ENCODE assay signal across 16 cellular contexts in genomic region chr15:50840520-50840919, GRCh38.
DNase-seq lines count a peak whose midpoint lies in the region; ATAC-seq and TF ChIP-seq lines count a peak whose summit lies in the region.
"Had no signal": no experiment of that assay in that cellular context is flagged by ENCODE, and none has a peak within 500 bp of the region (broad histone marks: within the 10 kb centered on the region; RNA-seq: fewer than 3 reads in every experiment).

No MANE protein-coding gene starts in this region.

- peak overlapping the region; percentile 11 for H2AK5ac ChIP-seq in trophoblast cell (ENCODE audit: low read length)

- H3K27me3 Mint-ChIP-seq in endodermal cell (ENCODE audit: insufficient read depth): peaks cover 2% of the 10 kb centered on the region
- H3K27me3 Mint-ChIP-seq in immature natural killer cell (ENCODE audit: low read depth in 3 of 3): peaks cover 0 to 9% (median 2%) of the 10 kb centered on the region in 3 donors

- H3K4me1 Mint-ChIP-seq in endodermal cell: no peaks in the 10 kb centered on the region
- no peaks in the 10 kb centered on the region for H3K4me1 Mint-ChIP-seq in immature natural killer cell
- H3K4me1 Mint-ChIP-seq: CD8-positive, alpha-beta memory T cell had no signal

- H2BK5ac ChIP-seq in trophoblast cell (ENCODE audit: low read depth, low read length, poor library complexity): no peak overlapping the region

- H3K9me3 ChIP-seq in Loucy (ENCODE audit: insufficient read depth, low read depth, low read length) (no peaks in the 10 kb centered on the region), endodermal cell (ENCODE audit: control insufficient read depth, low read length) (no peaks in the 10 kb centered on the region), trophoblast cell (ENCODE audit: insufficient read depth, low read depth, low read length) (peaks cover 2% of the 10 kb centered on the region)

- H3K9ac ChIP-seq in Loucy (ENCODE audit: low read depth, low read length, poor library complexity, severe bottlenecking) (no peak overlapping the region), endodermal cell (ENCODE audit: extremely low read depth, low read length, poor library complexity, severe bottlenecking) (no peak overlapping the region), trophoblast cell (ENCODE audit: low read length) (peak overlapping the region; percentile 70)
- H3K9ac ChIP-seq: BLaER1 had no signal

- H3K4me3 Mint-ChIP-seq in endodermal cell (no peak overlapping the region), immature natural killer cell (no peak overlapping the region)
- H3K4me3 Mint-ChIP-seq: CD8-positive, alpha-beta memory T cell had no signal

- H2BK12ac ChIP-seq in trophoblast cell (ENCODE audit: low read length): no peak overlapping the region

- H4K20me1 ChIP-seq in Loucy (ENCODE audit: insufficient read depth, low read length, poor library complexity, severe bottlenecking): no peaks in the 10 kb centered on the region
- H4K20me1 ChIP-seq: BLaER1 had no signal

- H3K36me3 Mint-ChIP-seq in endodermal cell (ENCODE audit: low read depth) (no peaks in the 10 kb centered on the region), immature natural killer cell (peaks cover 0 to 4% (median 0%) of the 10 kb centered on the region in 3 donors)

- peaks cover 6% of the 10 kb centered on the region for H3K9me3 Mint-ChIP-seq in endodermal cell
- peaks cover 0 to 5% (median 0%) of the 10 kb centered on the region in 6 donors for H3K9me3 Mint-ChIP-seq in immature natural killer cell

- peak; percentile 62 for DNase-seq in endodermal cell
- no peak for DNase-seq in trophoblast cell
- DNase-seq in hippocampal formation (lab: John Stamatoyannopoulos, UW): no peak
- no peak for DNase-seq in immature natural killer cell
- DNase-seq: CD8-positive, alpha-beta memory T cell; DMS79 treated with DMSO at 0.1 percent for 48 hours; GOT3; NCI-H1105 treated with DMSO at 0.1 percent for 48 hours; NCI-H187 treated with DMSO at 0.1 percent for 48 hours; NCI-H69; PC-3 had no signal

- no peak for ATAC-seq in HG03108 (IDR thresholded peaks at IDR 0.05; ENCODE audit: unreplicated experiment)
- ATAC-seq: PC-3 had no signal

- no peaks in the 10 kb centered on the region for H3K79me2 ChIP-seq in Loucy (ENCODE audit: insufficient read depth, low read length)
- no peaks in the 10 kb centered on the region for H3K79me2 ChIP-seq in trophoblast cell (ENCODE audit: control insufficient read depth, insufficient read depth, low read length, poor library complexity)

- H3K36me3 ChIP-seq in Loucy (ENCODE audit: insufficient read depth, low read length): no peaks in the 10 kb centered on the region
- H3K36me3 ChIP-seq in endodermal cell (ENCODE audit: control insufficient read depth, insufficient read depth, low read length): no peaks in the 10 kb centered on the region
- H3K36me3 ChIP-seq in trophoblast cell (ENCODE audit: control insufficient read depth in 1 of 2, insufficient read depth in 2 of 2, low read length in 2 of 2): no peaks in the 10 kb centered on the region
- H3K36me3 ChIP-seq: BLaER1, SJSA1 had no signal

- 89 to 95% methylated on average over 4 to 5 of the region's 5 CpGs for WGBS in endodermal cell (ENCODE audit: insufficient coverage in 1 of 2, insufficient read length in 1 of 2), 2 experiments
- no CpG with 5 or more reads among the region's 5 CpGs for WGBS in trophoblast cell (ENCODE audit: extremely low coverage, insufficient coverage, insufficient read length)

- no peak overlapping the region for H2BK120ac ChIP-seq in trophoblast cell (ENCODE audit: insufficient read depth, low read length, poor library complexity)

- peak overlapping the region; percentile 2 for H4K91ac ChIP-seq in trophoblast cell (ENCODE audit: low read depth, low read length)

- no peaks in the 10 kb centered on the region for H3K79me1 ChIP-seq in trophoblast cell (ENCODE audit: low read length)

- no peak overlapping the region for H3K4ac ChIP-seq in trophoblast cell (ENCODE audit: low read depth, low read length)

- H3K9me2 ChIP-seq in Loucy (replicated peaks; ENCODE audit: low read depth, low read length): no peaks in the 10 kb centered on the region

- H3K27ac ChIP-seq in endodermal cell (ENCODE audit: low read depth, low read length): no peak overlapping the region
- no peak overlapping the region for H3K27ac ChIP-seq in trophoblast cell (ENCODE audit: low read depth, low read length)
- H3K27ac ChIP-seq: BLaER1, SJSA1 had no signal

- H3K14ac ChIP-seq in trophoblast cell (ENCODE audit: low read length): no peak overlapping the region

- H3K4me3 ChIP-seq in Loucy (ENCODE audit: low read length, poor library complexity, severe bottlenecking) (no peak overlapping the region), endodermal cell (ENCODE audit: low read length) (no peak overlapping the region), trophoblast cell (ENCODE audit: low read depth, low read length) (no peak overlapping the region)
- H3K4me3 ChIP-seq: BLaER1, SJSA1 had no signal

- H2AFZ ChIP-seq in Loucy (ENCODE audit: low read length): no peak overlapping the region
- H2AFZ ChIP-seq in trophoblast cell (ENCODE audit: insufficient read depth, low read length, poor library complexity): no peak overlapping the region

- H4K8ac ChIP-seq in trophoblast cell (ENCODE audit: low read depth, low read length): no peak overlapping the region

- H3K18ac ChIP-seq in trophoblast cell (ENCODE audit: low read length): no peak overlapping the region

- H3K23ac ChIP-seq in trophoblast cell (ENCODE audit: low read length): peak overlapping the region; percentile 44

- H3K27me3 ChIP-seq in Loucy (ENCODE audit: insufficient read depth, low read length, poor library complexity, severe bottlenecking) (no peaks in the 10 kb centered on the region), endodermal cell (ENCODE audit: control insufficient read depth, insufficient read depth, low read length, poor library complexity, severe bottlenecking) (no peaks in the 10 kb centered on the region), trophoblast cell (ENCODE audit: insufficient read depth, low read length) (no peaks in the 10 kb centered on the region)
- H3K27me3 ChIP-seq: BLaER1 had no signal

- H3K4me1 ChIP-seq in Loucy (ENCODE audit: insufficient read depth, low read length, poor library complexity, severe bottlenecking) (no peaks in the 10 kb centered on the region), endodermal cell (ENCODE audit: control insufficient read depth, insufficient read depth, low read length) (no peaks in the 10 kb centered on the region), trophoblast cell (ENCODE audit: control insufficient read depth in 1 of 2, insufficient read depth in 2 of 2, low read length in 2 of 2) (no peaks in the 10 kb centered on the region)
- H3K4me1 ChIP-seq: BLaER1, SJSA1 had no signal

- no peak overlapping the region for H4K12ac ChIP-seq in trophoblast cell (ENCODE audit: low read depth, low read length)

- H3K27ac Mint-ChIP-seq in endodermal cell (no peak overlapping the region), immature natural killer cell (no peak overlapping the region)
- H3K27ac Mint-ChIP-seq: CD8-positive, alpha-beta memory T cell had no signal

- TF ChIP-seq CTCF in GM12874 (IDR thresholded peaks at IDR 0.05; ENCODE audit: insufficient read depth, low read depth, low read length) (0 out of 2 replicates have a peak, but pooled peaks have one; percentile 3), Loucy (conservative IDR thresholded peaks at IDR 0.05; ENCODE audit: low read length) (0 out of 2 replicates have a peak, but pooled peaks have one; percentile 29), endodermal cell (conservative IDR thresholded peaks at IDR 0.05) (peak; percentile 59)

- no peaks in the 10 kb centered on the region for H3F3A ChIP-seq in Loucy (ENCODE audit: low read depth)

- H3K4me2 ChIP-seq in Loucy (ENCODE audit: low read depth, low read length, poor library complexity, severe bottlenecking) (no peak overlapping the region), trophoblast cell (ENCODE audit: low read length) (no peak overlapping the region)
- H3K4me2 ChIP-seq: BLaER1 had no signal

Comparison
In these comparisons a context has a peak if more than half of its experiments do, and no peak if none do; other contexts are left out.
1. CTCF ChIP-seq: peak in every context shown above with its lines; median percentile 59 in endodermal cell; 29 in Loucy; 3 in GM12874.